In genomic region chr2:109702250-109702985, GRCh38 we compare ENCODE assay signal across 12 cellular contexts.
DNase-seq lines count a peak whose midpoint lies in the region; ATAC-seq and TF ChIP-seq lines count a peak whose summit lies in the region.
"Had no signal": no experiment of that assay in that cellular context is flagged by ENCODE, and none has a peak within 500 bp of the region (broad histone marks: within the 10 kb centered on the region; RNA-seq: fewer than 3 reads in every experiment).

No MANE protein-coding gene starts in this region.

- H3K27ac ChIP-seq in PC-9 (peak overlapping the region; percentile 85), endodermal cell (ENCODE audit: low read depth, low read length) (no peak overlapping the region)
- H3K27ac ChIP-seq: SK-N-MC had no signal

- intact Hi-C loops in Calu3 (cut with micrococcal nuclease; ENCODE audit: unreplicated experiment) = no loop called here
- intact Hi-C loops in PC-9 (cut with micrococcal nuclease; ENCODE audit: unreplicated experiment) = loop anchor here (5.0 kb wide), 1 partner anchor 145 kb away; no protein-coding TSS in a partner anchor
- intact Hi-C loops in mucosa of descending colon (cut with DNase I, micrococcal nuclease) = loop anchor here in 1 of 2 donors (10.0 kb wide), 1 partner anchor 88 kb away; the partner anchor contains the start of genes SEPTIN10 and SOWAHC

- TF ChIP-seq POLR2A in erythroblast (IDR thresholded peaks at IDR 0.05; ENCODE audit: low read length) = no peak

- no peaks in the 10 kb centered on the region for H3K79me2 ChIP-seq in PC-9 (ENCODE audit: low read depth)

- H3K9me3 Mint-ChIP-seq in Calu3 (ENCODE audit: low read depth, unreplicated experiment) = no peaks in the 10 kb centered on the region
- H3K9me3 Mint-ChIP-seq in endodermal cell = no peaks in the 10 kb centered on the region
- no peaks in the 10 kb centered on the region for H3K9me3 Mint-ChIP-seq in chondrocyte (ENCODE audit: low read depth)

- peak overlapping the region; percentile 80 for H3K4me2 ChIP-seq in PC-9

- peak; percentile 50 for DNase-seq in Calu3
- peak; percentile 49 to 96 for DNase-seq in PC-9
- DNase-seq in endodermal cell = no peak
- no peak for DNase-seq in mucosa of descending colon
- no peak for DNase-seq in chondrocyte (ENCODE audit: low spot score)
- no peak for DNase-seq in erythroblast (lab: John Stamatoyannopoulos, UW)
- DNase-seq: activated CD4-positive, alpha-beta T cell treated with anti-CD3 and anti-CD28 coated beads, Interleukin-2, amount 50 U/mL, for 4 hours; anterior cingulate cortex; naive thymus-derived CD8-positive, alpha-beta T cell had no signal

- peaks cover 54% of the 10 kb centered on the region for H3K4me1 Mint-ChIP-seq in Calu3 (ENCODE audit: low read depth, unreplicated experiment)
- H3K4me1 Mint-ChIP-seq in endodermal cell = peaks cover 44% of the 10 kb centered on the region
- H3K4me1 Mint-ChIP-seq in chondrocyte (ENCODE audit: low read depth) = peaks cover 27% of the 10 kb centered on the region
- H3K4me1 Mint-ChIP-seq: naive thymus-derived CD8-positive, alpha-beta T cell had no signal

- no peaks in the 10 kb centered on the region for H3K9me3 ChIP-seq in PC-9 (ENCODE audit: insufficient read depth, low read depth)
- no peaks in the 10 kb centered on the region for H3K9me3 ChIP-seq in endodermal cell (ENCODE audit: control insufficient read depth, low read length)
- no peaks in the 10 kb centered on the region for H3K9me3 ChIP-seq in mucosa of descending colon

- BruUV-seq in Calu3 (replicated peaks; lab: Mats Ljungman, UMichigan) (TSS peak; percentile 87), PC-9 (replicated peaks; lab: Mats Ljungman, UMichigan) (TSS peak; percentile 94)

- H3K36me3 Mint-ChIP-seq in Calu3 (ENCODE audit: insufficient read depth, unreplicated experiment) (peaks cover 18% of the 10 kb centered on the region), endodermal cell (ENCODE audit: low read depth) (no peaks in the 10 kb centered on the region), chondrocyte (ENCODE audit: low read depth) (no peaks in the 10 kb centered on the region)
- H3K36me3 Mint-ChIP-seq: naive thymus-derived CD8-positive, alpha-beta T cell had no signal

- POLR2A ChIA-PET in PC-9 (lab: Charles Lee; ENCODE audit: unreplicated experiment) = interaction anchor here (0.7 to 1.2 kb wide), 3 partner anchors 8 to 1119 kb away, joined by 3 to 16 read pairs (median 10); partner anchors contain the start of genes SEPTIN10 and SOWAHC

- 96 to 97% methylated on average over 3 to 8 of the region's 9 CpGs for WGBS in endodermal cell (ENCODE audit: insufficient coverage in 1 of 2, insufficient read length in 1 of 2), 2 experiments

- H3F3A ChIP-seq in PC-9 (ENCODE audit: insufficient read depth, low read depth) = peaks cover 32% of the 10 kb centered on the region

- H4K20me1 ChIP-seq in PC-9 (ENCODE audit: insufficient read depth) = no peaks in the 10 kb centered on the region

- H3K36me3 ChIP-seq in PC-9 (ENCODE audit: low read depth) (no peaks in the 10 kb centered on the region), endodermal cell (ENCODE audit: control insufficient read depth, insufficient read depth, low read length) (no peaks in the 10 kb centered on the region), mucosa of descending colon (ENCODE audit: low read depth) (no peaks in the 10 kb centered on the region)

- H3K4me3 Mint-ChIP-seq in Calu3 (ENCODE audit: low read depth, unreplicated experiment) = peak overlapping the region; percentile 27
- H3K4me3 Mint-ChIP-seq in endodermal cell = no peak overlapping the region
- no peak overlapping the region for H3K4me3 Mint-ChIP-seq in chondrocyte (ENCODE audit: unreplicated experiment)
- H3K4me3 Mint-ChIP-seq: naive thymus-derived CD8-positive, alpha-beta T cell had no signal

- H3K27ac Mint-ChIP-seq in Calu3 (ENCODE audit: unreplicated experiment) (peak overlapping the region; percentile 89), endodermal cell (peak overlapping the region; percentile 24), chondrocyte (ENCODE audit: unreplicated experiment) (no peak overlapping the region)
- H3K27ac Mint-ChIP-seq: naive thymus-derived CD8-positive, alpha-beta T cell had no signal

- H3K27me3 ChIP-seq in PC-9 (ENCODE audit: insufficient read depth, low read depth) (no peaks in the 10 kb centered on the region), endodermal cell (ENCODE audit: control insufficient read depth, insufficient read depth, low read length, poor library complexity, severe bottlenecking) (no peaks in the 10 kb centered on the region)

- no peak overlapping the region for H3K9ac ChIP-seq in endodermal cell (ENCODE audit: extremely low read depth, low read length, poor library complexity, severe bottlenecking)

- peak overlapping the region; percentile 59; the same call in 1 of the 2 replicates for H2AFZ ChIP-seq in PC-9

- H3K27me3 Mint-ChIP-seq in Calu3 (ENCODE audit: unreplicated experiment) (no peaks in the 10 kb centered on the region), endodermal cell (ENCODE audit: insufficient read depth) (no peaks in the 10 kb centered on the region), chondrocyte (ENCODE audit: low read depth) (no peaks in the 10 kb centered on the region)

- no peaks in the 10 kb centered on the region for H3K9me2 ChIP-seq in PC-9 (ENCODE audit: insufficient read depth)

- H3K4me1 ChIP-seq in PC-9 (replicated peaks; ENCODE audit: insufficient read depth) (peaks cover 59% of the 10 kb centered on the region), endodermal cell (ENCODE audit: control insufficient read depth, insufficient read depth, low read length) (peaks cover 27% of the 10 kb centered on the region), mucosa of descending colon (ENCODE audit: low read depth) (peaks cover 44% of the 10 kb centered on the region)

- ATAC-seq in mucosa of descending colon (peak; percentile 74), SK-N-SH treated with all-trans-retinoic acid at 6 μM for 48 hours (no peak), HG02938 (IDR thresholded peaks at IDR 0.05; ENCODE audit: unreplicated experiment) (no peak)
- ATAC-seq: naive thymus-derived CD8-positive, alpha-beta T cell had no signal

- peak overlapping the region; percentile 32; the same call in 1 of the 2 replicates for H3K4me3 ChIP-seq in PC-9
- no peak overlapping the region for H3K4me3 ChIP-seq in endodermal cell (ENCODE audit: low read length)
- H3K4me3 ChIP-seq in mucosa of descending colon = no peak overlapping the region
- H3K4me3 ChIP-seq: SK-N-MC had no signal

- CTCF ChIA-PET in Calu3 (lab: Charles Lee) (interaction anchor here (0.7 to 2.7 kb wide), 9 partner anchors 8 to 409 kb away, joined by 3 to 9 read pairs (median 4); no protein-coding TSS in a partner anchor), PC-9 (lab: Charles Lee) (interaction anchor here (1.0 kb wide), 1 partner anchor 11 kb away, joined by 3 read pairs; no protein-coding TSS in a partner anchor)

- TF ChIP-seq CTCF in Calu3 (IDR thresholded peaks at IDR 0.05; ENCODE audit: unreplicated experiment) (no peak), PC-9 (conservative IDR thresholded peaks at IDR 0.05) (no peak), endodermal cell (conservative IDR thresholded peaks at IDR 0.05) (no peak), mucosa of descending colon (IDR thresholded peaks at IDR 0.05) (no peak), chondrocyte (IDR thresholded peaks at IDR 0.05) (no peak)

TF ChIP-seq in SK-N-SH treated with all-trans-retinoic acid at 6 μM for 48 hours, 23 proteins besides CTCF, POLR2A, EP300 and RAD21 (continues in another document):
- no peak for TF ChIP-seq ZNF70 (CRISPR knock-in tag; IDR thresholded peaks at IDR 0.05)
- TF ChIP-seq TSHZ2 (CRISPR knock-in tag; IDR thresholded peaks at IDR 0.05) = no peak
- TF ChIP-seq ARNTL (CRISPR knock-in tag; IDR thresholded peaks at IDR 0.05; ENCODE audit: borderline replicate concordance, low read depth) = no peak
- TF ChIP-seq RARB (CRISPR knock-in tag; IDR thresholded peaks at IDR 0.05) = no peak
- no peak for TF ChIP-seq CSRNP3 (CRISPR knock-in tag; IDR thresholded peaks at IDR 0.05)
- TF ChIP-seq ZNF565 (CRISPR knock-in tag; conservative IDR thresholded peaks at IDR 0.05; ENCODE audit: low read depth) = no peak
- no peak for TF ChIP-seq ESRRG (CRISPR knock-in tag; IDR thresholded peaks at IDR 0.05)
- TF ChIP-seq TOX (CRISPR knock-in tag; IDR thresholded peaks at IDR 0.05; ENCODE audit: borderline replicate concordance) = no peak
- TF ChIP-seq GLIS3 (CRISPR knock-in tag; IDR thresholded peaks at IDR 0.05) = no peak

Comparison
In these comparisons a context has a peak if more than half of its experiments do, and no peak if none do; other contexts are left out.
1. DNase-seq: peak in Calu3 (single experiment) and PC-9 (2 of 2); none in endodermal cell (single experiment), mucosa of descending colon (0 of 3), chondrocyte (single experiment) and erythroblast (0 of 2).